ENCODE assay signal across 35 cellular contexts in the genomic region with DNA sequence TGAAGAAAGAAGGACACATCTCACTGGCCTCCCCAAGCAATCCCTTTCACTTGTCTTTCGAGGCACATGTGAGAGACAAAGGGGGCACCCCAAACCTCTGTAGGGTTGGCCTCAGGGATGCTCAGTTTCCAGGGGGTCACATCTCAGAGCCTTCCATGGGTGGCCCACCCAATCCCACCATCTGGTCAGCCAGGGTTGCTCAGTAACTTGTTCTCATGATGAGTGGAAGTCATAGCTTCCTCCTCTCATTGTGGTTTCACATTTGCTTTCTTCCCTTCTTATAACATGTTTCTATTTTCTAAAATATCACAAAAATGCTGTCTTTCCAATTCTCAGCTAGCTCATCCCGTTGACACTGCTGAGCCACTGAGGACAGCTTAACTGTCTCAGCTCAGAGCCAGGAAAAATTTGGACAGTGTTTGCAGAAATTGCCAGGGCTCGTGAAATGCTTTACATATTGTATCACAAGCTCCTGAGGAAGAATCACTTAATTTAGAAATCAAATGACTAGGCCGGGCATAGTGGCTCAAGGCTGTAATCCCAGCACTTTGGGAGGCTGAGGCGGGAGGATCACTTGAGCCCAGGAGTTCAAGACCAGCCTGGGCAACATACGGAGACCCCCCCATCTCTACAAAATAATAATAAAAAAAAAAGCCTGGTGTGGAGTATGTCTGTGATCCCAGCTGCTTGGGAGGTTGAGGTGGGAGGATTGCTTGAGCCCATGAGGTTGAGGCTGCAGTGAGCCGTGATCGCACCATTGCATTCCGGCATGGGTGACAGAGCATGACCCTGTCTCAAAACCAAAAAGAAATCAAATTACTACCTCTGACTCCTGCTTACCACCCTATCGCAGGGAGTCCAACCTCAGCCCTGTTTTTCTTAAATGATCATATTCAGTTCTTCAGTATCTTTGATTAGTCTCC.
DNase-seq lines count a peak whose midpoint lies in the region; ATAC-seq and TF ChIP-seq lines count a peak whose summit lies in the region.
"Had no signal": no experiment of that assay in that cellular context is flagged by ENCODE, and none has a peak within 500 bp of the region (broad histone marks: within the 10 kb centered on the region; RNA-seq: fewer than 3 reads in every experiment).

No MANE protein-coding gene starts in this region.

- no peaks in the 10 kb centered on the region for H3K36me3 ChIP-seq in spleen
- H3K36me3 ChIP-seq: adrenal gland, uterus had no signal

- H3K27ac ChIP-seq in spleen, result peak overlapping the region in 2 of 8 donors; percentile 19 to 24
- H3K27ac ChIP-seq: adrenal gland, testis, uterus had no signal

- ATAC-seq in GM19351 (IDR thresholded peaks at IDR 0.05; ENCODE audit: unreplicated experiment), result peak; percentile 48
- peak; percentile 48 for ATAC-seq in HG03354 (IDR thresholded peaks at IDR 0.05; ENCODE audit: poor library complexity, severe bottlenecking, unreplicated experiment)
- ATAC-seq in esophagus mucosa, result no peak
- ATAC-seq: activated T-cell treated with anti-CD3 and anti-CD28 coated beads, Interleukin-2, amount 50 U/mL, for 72 hours; GM23338; left lobe of liver had no signal

- H3K27ac Mint-ChIP-seq in CD14-positive monocyte, result peak overlapping the region in 4 of 7 donors; percentile 1 to 84 (median 72)
- H3K27ac Mint-ChIP-seq: activated T-cell treated with anti-CD3 and anti-CD28 coated beads, Interleukin-2, amount 50 U/mL, for 72 hours; CD4-positive, alpha-beta T cell; GM23338; HFFc6; T-helper 1 cell treated with Interleukin-12 subunit alpha and Interleukin-12 subunit beta and Interleukin-4 antibody, amounts not matched to agents 30 μg/mL and 1 μg/mL, for 36 hours had no signal

- no peak for TF ChIP-seq POLR2A in spleen (IDR thresholded peaks at IDR 0.05)

- no peak overlapping the region for H3K4me3 Mint-ChIP-seq in CD14-positive monocyte
- H3K4me3 Mint-ChIP-seq: activated T-cell treated with anti-CD3 and anti-CD28 coated beads, Interleukin-2, amount 50 U/mL, for 72 hours; brain; CD4-positive, alpha-beta T cell; GM23338; HFFc6; T-helper 1 cell treated with Interleukin-12 subunit alpha and Interleukin-12 subunit beta and Interleukin-4 antibody, amounts not matched to agents 30 μg/mL and 1 μg/mL, for 36 hours had no signal

- H3K4me1 ChIP-seq in spleen, result peaks cover 4 to 55% (median 12%) of the 10 kb centered on the region in 6 donors
- H3K4me1 ChIP-seq: adrenal gland, testis, uterus had no signal

- H3K9me3 Mint-ChIP-seq in CD14-positive monocyte, result peaks cover 0 to 2% (median 0%) of the 10 kb centered on the region in 7 donors
- H3K9me3 Mint-ChIP-seq: activated T-cell treated with anti-CD3 and anti-CD28 coated beads, Interleukin-2, amount 50 U/mL, for 72 hours; CD4-positive, alpha-beta T cell; GM23338; HFFc6; T-helper 1 cell treated with Interleukin-12 subunit alpha and Interleukin-12 subunit beta and Interleukin-4 antibody, amounts not matched to agents 30 μg/mL and 1 μg/mL, for 36 hours had no signal

- H3K36me3 Mint-ChIP-seq in CD14-positive monocyte, result no peaks in the 10 kb centered on the region
- H3K36me3 Mint-ChIP-seq: brain had no signal

- no peaks in the 10 kb centered on the region for H3K27me3 ChIP-seq in spleen (replicated peaks in 1 of 7)
- H3K27me3 ChIP-seq: adrenal gland, testis, uterus had no signal

- no peak for DNase-seq in CD14-positive monocyte (ENCODE audit: low spot score)
- peak; percentile 14 for DNase-seq in fibroblast of gingiva (ENCODE audit: low read depth)
- DNase-seq in glomerular visceral epithelial cell (ENCODE audit: extremely low spot score), result no peak
- no peak for DNase-seq in spleen
- DNase-seq in activated T-cell treated with anti-CD3 and anti-CD28 coated beads, Interleukin-2, amount 50 U/mL, for 1 hour, result no peak
- DNase-seq: ACHN; activated CD4-positive, alpha-beta T cell treated with anti-CD3 and anti-CD28 coated beads for 4 hours; activated naive CD4-positive, alpha-beta T cell treated with Interleukin-2 at 50 U/mL for 16 hours; activated T-cell treated with anti-CD3 and anti-CD28 coated beads, Interleukin-2, amount 50 U/mL, for 72 hours; CD4-positive, alpha-beta T cell; effector CD4-positive, alpha-beta T cell; erythroblast; foreskin melanocyte; HFFc6; hippocampal formation; mesendoderm; NCI-H1092 treated with DMSO at 0.1 percent for 48 hours; NCI-H1930; NCI-H2227 treated with DMSO at 0.1 percent for 48 hours; NCI-H748 treated with DMSO at 0.1 percent for 48 hours; occipital lobe; RPMI8226; stimulated activated CD4-positive, alpha-beta T cell treated with anti-CD3 and anti-CD28 coated beads, Interleukin-2, amount 100 ng/mL, for 24 hours; stimulated activated naive CD4-positive, alpha-beta T cell; testis; uterus had no signal

- H3K9me3 ChIP-seq in spleen, result no peaks in the 10 kb centered on the region
- H3K9me3 ChIP-seq: adrenal gland, testis, uterus had no signal

- TF ChIP-seq CTCF in CD14-positive monocyte (IDR thresholded peaks at IDR 0.05) (no peak), spleen (IDR thresholded peaks at IDR 0.05 in 8 of 11, conservative IDR thresholded peaks at IDR 0.05 in 3 of 11) (no peak)

- no peak overlapping the region for H3K4me3 ChIP-seq in spleen
- H3K4me3 ChIP-seq: adrenal gland, GM23338, skin epidermis, testis, uterus had no signal

- peaks cover 40% of the 10 kb centered on the region for H3K4me1 Mint-ChIP-seq in CD14-positive monocyte

- intact Hi-C loops in CD14-positive monocyte (cut with micrococcal nuclease), result no loop called here
- intact Hi-C loops in spleen (cut with DNase I; ENCODE audit: low total_unique reads), result no loop called here

- WGBS in spleen, 5 donors, result 73 to 74% (median 73%) methylated on average over 10 of the region's 10 CpGs

- no peaks in the 10 kb centered on the region for H3K27me3 Mint-ChIP-seq in CD14-positive monocyte (ENCODE audit: low read depth in 3 of 3)
- H3K27me3 Mint-ChIP-seq: brain; CD4-positive, alpha-beta T cell had no signal
